8 cellular contexts compared by ENCODE assay signal in the genomic region with DNA sequence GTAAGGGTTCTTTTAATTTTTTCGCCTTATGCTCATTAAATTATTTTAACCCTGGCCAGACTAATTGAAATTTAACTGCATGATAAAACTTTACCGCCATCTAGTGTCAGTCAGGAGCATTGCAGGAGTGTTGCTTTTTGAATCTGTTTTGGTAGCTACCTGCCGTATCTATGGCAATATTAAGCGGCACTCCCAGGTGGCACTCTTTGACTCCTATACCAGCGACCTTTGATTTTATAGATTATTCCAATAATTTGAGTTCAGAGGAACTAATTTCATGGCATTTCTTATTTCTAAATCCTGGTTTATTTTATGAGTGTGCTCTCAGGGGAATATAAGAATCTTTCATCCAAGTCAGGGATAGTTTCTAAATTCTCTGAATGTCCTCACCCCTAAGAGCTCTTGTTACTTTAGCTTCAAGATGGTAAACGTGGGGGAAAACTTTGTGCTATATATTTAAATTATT.
A peak's percentile ranks its signal among the peaks of the same experiment; 100 is the strongest.
DNase-seq lines count a peak whose midpoint lies in the region; ATAC-seq lines count a peak whose summit lies in the region.

No MANE protein-coding gene starts in this region.

- no peak overlapping the region for H3K4me3 Mint-ChIP-seq in activated T-cell treated with anti-CD3 and anti-CD28 coated beads, Interleukin-2, amount 50 U/mL, for 24 hours

- H3K27ac Mint-ChIP-seq in activated T-cell treated with anti-CD3 and anti-CD28 coated beads, Interleukin-2, amount 50 U/mL, for 24 hours = no peak overlapping the region

- H3K27me3 Mint-ChIP-seq in activated T-cell treated with anti-CD3 and anti-CD28 coated beads, Interleukin-2, amount 50 U/mL, for 24 hours = peaks cover 14% of the 10 kb centered on the region

- H3K9me3 Mint-ChIP-seq in activated T-cell treated with anti-CD3 and anti-CD28 coated beads, Interleukin-2, amount 50 U/mL, for 24 hours = no peaks in the 10 kb centered on the region

- peaks cover 14% of the 10 kb centered on the region for H3K4me1 Mint-ChIP-seq in activated T-cell treated with anti-CD3 and anti-CD28 coated beads, Interleukin-2, amount 50 U/mL, for 24 hours (ENCODE audit: low read depth)

- peak; percentile 27 for DNase-seq in activated T-cell treated with anti-CD3 and anti-CD28 coated beads for 1 hour (ENCODE audit: low read depth)
- DNase-seq in activated T-cell treated with anti-CD3 and anti-CD28 coated beads, Interleukin-2, amount 50 U/mL, for 24 hours = no peak
- DNase-seq in NCI-H345 treated with DMSO at 0.1 percent for 48 hours (lab: John Stamatoyannopoulos, UW; ENCODE audit: unreplicated experiment) = peak; percentile 48
- peak; percentile 54 for DNase-seq in activated CD8-positive, alpha-beta memory T cell treated with anti-CD3 and anti-CD28 coated beads, Interleukin-2, amount 50 U/mL, for 4 hours
- peak; percentile 24 for DNase-seq in foreskin melanocyte
- peak; percentile 52 for DNase-seq in putamen (ENCODE audit: low spot score)

- H3K36me3 Mint-ChIP-seq in activated T-cell treated with anti-CD3 and anti-CD28 coated beads, Interleukin-2, amount 50 U/mL, for 24 hours (ENCODE audit: low read depth) = no peaks in the 10 kb centered on the region

- ATAC-seq in HG03097 (IDR thresholded peaks at IDR 0.05; ENCODE audit: low FRiP score, unreplicated experiment) (peak; percentile 42), GM18870 (IDR thresholded peaks at IDR 0.05; ENCODE audit: unreplicated experiment) (no peak)
